14 cellular contexts compared by ENCODE assay signal in the genomic region with DNA sequence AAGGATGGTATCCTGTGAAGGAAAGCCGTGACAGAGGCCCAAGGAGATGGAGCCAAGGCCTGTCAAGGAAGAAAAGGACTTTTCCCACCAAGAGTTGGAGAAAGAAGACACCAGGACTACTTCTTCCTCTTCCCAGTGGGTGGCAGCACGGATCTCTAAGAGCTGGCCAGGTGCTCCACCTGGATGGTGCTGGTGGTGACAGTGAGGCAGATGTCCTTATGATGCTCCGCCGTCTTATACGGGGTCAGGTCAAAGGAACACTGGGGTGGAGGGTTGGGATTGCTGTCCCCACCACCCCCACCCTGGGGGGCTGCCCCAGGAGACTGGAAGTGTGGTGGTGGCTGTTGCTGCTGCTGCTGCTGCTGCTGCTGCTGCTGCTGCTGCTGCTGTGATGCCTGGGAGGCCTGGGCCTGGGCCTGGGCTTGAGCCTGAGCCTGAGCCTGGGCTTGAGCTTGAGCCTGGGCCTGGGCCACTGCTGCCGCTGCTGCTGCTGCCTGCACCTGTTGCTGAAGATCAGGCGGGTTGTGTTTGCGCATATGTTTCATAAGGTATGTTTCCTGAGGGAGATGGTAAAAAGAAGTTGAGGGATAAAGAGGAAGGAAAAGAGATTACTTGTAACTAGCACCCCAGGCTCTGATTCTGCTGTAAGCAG. TPM values are rescaled to one million over a fixed set of nuclear protein-coding genes. Genes with fewer than 3 reads are reported as not detected.
A peak's percentile ranks its signal among the peaks of the same experiment; 100 is the strongest.
DNase-seq lines count a peak whose midpoint lies in the region; ATAC-seq, FAIRE-seq and TF ChIP-seq lines count a peak whose summit lies in the region.
"Had no signal": no experiment of that assay in that cellular context is flagged by ENCODE, and none has a peak within 500 bp of the region (broad histone marks: within the 10 kb centered on the region; RNA-seq: fewer than 3 reads in every experiment).

No MANE protein-coding gene starts in this region.

- ATAC-seq in activated naive CD8-positive, alpha-beta T cell treated with anti-CD3 and anti-CD28 coated beads, Interleukin-2, amount 50 U/mL, for 24 hours, result no peak
- no peak for ATAC-seq in upper lobe of right lung
- ATAC-seq in GM19023 (IDR thresholded peaks at IDR 0.05; ENCODE audit: unreplicated experiment), result no peak
- ATAC-seq: lower lobe of right lung had no signal

- no peak for FAIRE-seq in HTR-8/SVneo (lab: Jason Lieb, UNC)

- peak; percentile 42 for TF ChIP-seq CTCF in epithelial cell of proximal tubule (conservative IDR thresholded peaks at IDR 0.05; ENCODE audit: low read depth, low read length)
- TF ChIP-seq CTCF in upper lobe of right lung (IDR thresholded peaks at IDR 0.05), result peak; percentile 7

- no peak for DNase-seq in activated naive CD8-positive, alpha-beta T cell treated with anti-CD3 and anti-CD28 coated beads for 36 hours
- no peak for DNase-seq in activated naive CD8-positive, alpha-beta T cell treated with anti-CD3 and anti-CD28 coated beads, Interleukin-2, amount 50 U/mL, for 24 hours
- DNase-seq in NCI-H2171 treated with DMSO at 0.1 percent for 48 hours (lab: John Stamatoyannopoulos, UW) (peak; percentile 82), epithelial cell of proximal tubule (ENCODE audit: low read depth) (no peak), upper lobe of right lung (no peak), DMS153 treated with DMSO at 0.1 percent for 48 hours (lab: John Stamatoyannopoulos, UW; ENCODE audit: unreplicated experiment) (no peak), HTR-8/SVneo (ENCODE audit: insufficient read length, low spot score) (no peak)
- DNase-seq: activated CD4-positive, alpha-beta T cell treated with anti-CD3 and anti-CD28 coated beads, Interleukin-2, amount 50 U/mL, for 48 hours; amygdala; CD4-positive, CD25-positive, alpha-beta regulatory T cell; GOT3; lower lobe of right lung; retina had no signal

- no peaks in the 10 kb centered on the region for H3K9me3 ChIP-seq in upper lobe of right lung
- H3K9me3 ChIP-seq: lower lobe of right lung had no signal

- H3K27me3 ChIP-seq in upper lobe of right lung, result no peaks in the 10 kb centered on the region

- H3K4me3 ChIP-seq in epithelial cell of proximal tubule (ENCODE audit: low read depth, low read length), result no peak overlapping the region
- no peak overlapping the region for H3K4me3 ChIP-seq in upper lobe of right lung
- H3K4me3 ChIP-seq: lower lobe of right lung had no signal

- H3K36me3 ChIP-seq in upper lobe of right lung, result peaks cover 63% of the 10 kb centered on the region

- H3K9me3 Mint-ChIP-seq in activated naive CD8-positive, alpha-beta T cell treated with anti-CD3 and anti-CD28 coated beads for 36 hours, result no peaks in the 10 kb centered on the region
- peaks cover 4% of the 10 kb centered on the region for H3K9me3 Mint-ChIP-seq in activated naive CD8-positive, alpha-beta T cell treated with anti-CD3 and anti-CD28 coated beads, Interleukin-2, amount 50 U/mL, for 24 hours

- intact Hi-C loops in upper lobe of right lung (cut with DNase I), result no loop called here

- no peaks in the 10 kb centered on the region for H3K27me3 Mint-ChIP-seq in activated naive CD8-positive, alpha-beta T cell treated with anti-CD3 and anti-CD28 coated beads for 36 hours
- no peaks in the 10 kb centered on the region for H3K27me3 Mint-ChIP-seq in activated naive CD8-positive, alpha-beta T cell treated with anti-CD3 and anti-CD28 coated beads, Interleukin-2, amount 50 U/mL, for 24 hours
- H3K27me3 Mint-ChIP-seq: CD4-positive, CD25-positive, alpha-beta regulatory T cell had no signal

- H3K27ac Mint-ChIP-seq in activated naive CD8-positive, alpha-beta T cell treated with anti-CD3 and anti-CD28 coated beads for 36 hours, result peak overlapping the region; percentile 26
- no peak overlapping the region for H3K27ac Mint-ChIP-seq in activated naive CD8-positive, alpha-beta T cell treated with anti-CD3 and anti-CD28 coated beads, Interleukin-2, amount 50 U/mL, for 24 hours
- H3K27ac Mint-ChIP-seq: CD4-positive, CD25-positive, alpha-beta regulatory T cell had no signal

- no peak overlapping the region for H3K4me3 Mint-ChIP-seq in activated naive CD8-positive, alpha-beta T cell treated with anti-CD3 and anti-CD28 coated beads for 36 hours
- H3K4me3 Mint-ChIP-seq in activated naive CD8-positive, alpha-beta T cell treated with anti-CD3 and anti-CD28 coated beads, Interleukin-2, amount 50 U/mL, for 24 hours, result no peak overlapping the region
- H3K4me3 Mint-ChIP-seq: CD4-positive, CD25-positive, alpha-beta regulatory T cell had no signal

- peaks cover 29% of the 10 kb centered on the region for H3K36me3 Mint-ChIP-seq in activated naive CD8-positive, alpha-beta T cell treated with anti-CD3 and anti-CD28 coated beads for 36 hours
- H3K36me3 Mint-ChIP-seq in activated naive CD8-positive, alpha-beta T cell treated with anti-CD3 and anti-CD28 coated beads, Interleukin-2, amount 50 U/mL, for 24 hours (ENCODE audit: low read depth), result peaks cover 53% of the 10 kb centered on the region

- no peaks in the 10 kb centered on the region for H3K4me1 ChIP-seq in upper lobe of right lung
- H3K4me1 ChIP-seq: lower lobe of right lung had no signal

- peaks cover 7% of the 10 kb centered on the region for H3K4me1 Mint-ChIP-seq in activated naive CD8-positive, alpha-beta T cell treated with anti-CD3 and anti-CD28 coated beads for 36 hours
- peaks cover 15% of the 10 kb centered on the region for H3K4me1 Mint-ChIP-seq in activated naive CD8-positive, alpha-beta T cell treated with anti-CD3 and anti-CD28 coated beads, Interleukin-2, amount 50 U/mL, for 24 hours

- no peak overlapping the region for H3K27ac ChIP-seq in upper lobe of right lung
- H3K27ac ChIP-seq: lower lobe of right lung had no signal

RNA-seq across cellular contexts. Expression of a gene that starts 4.8 kb away (rescaled TPM):
- total RNA-seq in activated naive CD8-positive, alpha-beta T cell treated with anti-CD3 and anti-CD28 coated beads for 36 hours, result 10 to 100 TPM; 10.9 to 11.1 TPM
- total RNA-seq in epithelial cell of proximal tubule (18.4 and 60.0 TPM in 2 replicates), upper lobe of right lung (38.0 TPM)

RNA-seq across cellular contexts. Expression of a gene that starts 20.5 kb away (rescaled TPM):
- total RNA-seq in activated naive CD8-positive, alpha-beta T cell treated with anti-CD3 and anti-CD28 coated beads for 36 hours, result 1 to 10 TPM in 1 of 2 experiments, under 1 TPM in 1; 0.86 to 1.2 TPM
- total RNA-seq in epithelial cell of proximal tubule (0.58 TPM in 1 of 2 replicates, not detected in the other), upper lobe of right lung (3.8 TPM)

RNA-seq across cellular contexts. Expression of a gene that starts 21.5 kb away (rescaled TPM):
- 10 to 100 TPM; 60.6 to 61.8 TPM for total RNA-seq in activated naive CD8-positive, alpha-beta T cell treated with anti-CD3 and anti-CD28 coated beads for 36 hours
- total RNA-seq in epithelial cell of proximal tubule (19.9 and 21.9 TPM in 2 replicates), upper lobe of right lung (53.6 TPM)

RNA-seq across cellular contexts. Expression of a gene that starts 31.9 kb away (rescaled TPM):
- 1 to 10 TPM; 7.3 to 7.9 TPM for total RNA-seq in activated naive CD8-positive, alpha-beta T cell treated with anti-CD3 and anti-CD28 coated beads for 36 hours
- total RNA-seq in epithelial cell of proximal tubule (0.81 and 0.94 TPM in 2 replicates), upper lobe of right lung (2.5 TPM)

RNA-seq across cellular contexts. Expression of a gene that starts 32.9 kb away (rescaled TPM):
- total RNA-seq in activated naive CD8-positive, alpha-beta T cell treated with anti-CD3 and anti-CD28 coated beads for 36 hours, result under 1 TPM in 1 of 2 experiments, not detected in 1; 0.37 TPM
- total RNA-seq in epithelial cell of proximal tubule (0.06 TPM in 1 of 2 replicates, not detected in the other), upper lobe of right lung (0.20 TPM)
- total RNA-seq: CD4-positive, CD25-positive, alpha-beta regulatory T cell had no signal
